8 cellular contexts compared by ENCODE assay signal in the genomic region with DNA sequence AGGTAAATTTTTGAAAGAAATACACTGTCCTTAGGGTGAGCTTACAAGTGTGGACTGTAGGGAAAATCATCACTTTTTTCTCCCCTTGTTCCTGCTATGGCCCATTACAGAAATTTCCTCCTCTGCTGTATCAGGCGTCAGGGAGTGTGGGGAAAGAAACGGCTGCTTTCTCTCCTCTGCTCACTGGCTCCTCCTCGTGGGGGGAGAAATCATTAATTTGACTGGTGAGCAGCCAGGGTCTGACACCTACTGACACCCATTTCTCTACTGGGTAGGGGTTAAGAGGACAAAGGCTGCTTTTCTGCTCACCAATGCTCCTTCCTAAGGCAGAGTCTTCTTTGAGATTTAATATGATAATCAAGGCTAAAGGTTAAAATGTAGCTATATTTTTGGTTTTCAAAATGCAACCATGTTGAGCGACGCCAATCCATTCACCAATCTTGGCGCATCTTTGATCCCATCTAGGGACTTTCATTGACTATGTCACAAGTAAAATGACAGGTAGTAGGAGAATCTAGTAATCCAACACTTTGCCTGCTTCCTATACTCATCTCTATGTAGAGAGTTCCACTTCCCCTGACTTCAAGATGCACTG. TPM values are rescaled to one million over a fixed set of nuclear protein-coding genes. Genes with fewer than 3 reads are reported as not detected.
DNase-seq lines count a peak whose midpoint lies in the region; ATAC-seq, FAIRE-seq and TF ChIP-seq lines count a peak whose summit lies in the region.

No MANE protein-coding gene starts in this region.

- no peaks in the 10 kb centered on the region for H3K9me3 ChIP-seq in HepG2 (ENCODE audit: low read length)

- H4K20me1 ChIP-seq in HepG2 (ENCODE audit: insufficient read depth, low read length): peaks cover 2% of the 10 kb centered on the region; the same call in 1 of the 2 replicates

- no peaks in the 10 kb centered on the region for H3K27me3 Mint-ChIP-seq in WTC11 (ENCODE audit: low read depth)

- TF ChIP-seq RAD21 in HepG2 (CRISPR knock-in tag; IDR thresholded peaks at IDR 0.05): no peak

- WGBS in HepG2 (ENCODE audit: low lambda C conversion rate): 48% methylated on average over 6 of the region's 6 CpGs

- POLR2A ChIA-PET in WTC11 (lab: Charles Lee): no interaction called here
- POLR2A ChIA-PET in HepG2 (lab: Yijun Ruan, JAX): no interaction called here

- peak; percentile 56 for FAIRE-seq in HepG2 (lab: Jason Lieb, UNC)

- peak; percentile 21 for DNase-seq in NK-92 treated with Interleukin-12 subunit alpha and Interleukin-12 subunit beta, amount 100 ng/mL, for 24 hours (lab: John Stamatoyannopoulos, UW)
- no peak for DNase-seq in NK-92 (lab: John Stamatoyannopoulos, UW; ENCODE audit: unreplicated experiment)
- DNase-seq in Jurkat, Clone E6-1 (ENCODE audit: low read depth, low spot score): peak; percentile 24
- peak; percentile 76 for DNase-seq in WTC11 (ENCODE audit: low spot score)
- DNase-seq in caudate nucleus (lab: John Stamatoyannopoulos, UW): peak in 31 of 61 donors; percentile 3 to 52 (median 24)
- peak; percentile 35 for DNase-seq in HepG2 (ENCODE audit: low spot score)
- peak; percentile 11 to 27 for DNase-seq in stimulated activated CD8-positive, alpha-beta memory T cell treated with anti-CD3 and anti-CD28 coated beads, Interleukin-2, amount 100 ng/mL, for 48 hours (ENCODE audit: low read depth in 2 of 2)
- DNase-seq in cortex of kidney (lab: John Stamatoyannopoulos, UW): no peak

- H3K27me3 ChIP-seq in HepG2 (ENCODE audit: control insufficient read depth in 1 of 2, insufficient read depth in 2 of 2, low read length in 2 of 2): no peaks in the 10 kb centered on the region

- H3K4me3 Mint-ChIP-seq in WTC11: no peak overlapping the region

- no peaks in the 10 kb centered on the region for H3K4me1 Mint-ChIP-seq in WTC11

- intact Hi-C loops in HepG2 (cut with micrococcal nuclease; ENCODE audit: unreplicated experiment): loop anchor here (1.0 to 10.0 kb wide), 3 partner anchors 34 to 496 kb away; no protein-coding TSS in a partner anchor

- H3K4me1 ChIP-seq in HepG2 (ENCODE audit: insufficient read depth, low read length): peaks cover 10% of the 10 kb centered on the region

- no peaks in the 10 kb centered on the region for H3K36me3 ChIP-seq in HepG2 (replicated peaks in 1 of 2; ENCODE audit: control insufficient read depth in 1 of 2, insufficient read depth in 2 of 2, low read length in 2 of 2)

- no peaks in the 10 kb centered on the region for H3K79me2 ChIP-seq in HepG2 (ENCODE audit: insufficient read depth, low read length)

- no peak overlapping the region for H3K4me3 ChIP-seq in Jurkat, Clone E6-1 (ENCODE audit: low read length)
- H3K4me3 ChIP-seq in HepG2 (replicated peaks in 1 of 3; ENCODE audit: insufficient read depth in 1 of 3, low read depth in 2 of 3, low read length in 3 of 3): no peak overlapping the region

- TF ChIP-seq POLR2A in HepG2 (IDR thresholded peaks at IDR 0.05; ENCODE audit: insufficient read depth in 1 of 2, low read depth in 2 of 2, low read length in 2 of 2): no peak

- H3K27ac ChIP-seq in caudate nucleus (ENCODE audit: low read depth, low read length) (no peak overlapping the region), HepG2 (ENCODE audit: extremely low read length, insufficient read depth, low read length) (no peak overlapping the region)

- BruUV-seq in HepG2 (replicated peaks; lab: Mats Ljungman, UMichigan): no TSS peak

- H3K9ac ChIP-seq in HepG2 (ENCODE audit: insufficient read depth, low read depth, low read length): no peak overlapping the region

- TF ChIP-seq CTCF in WTC11 (IDR thresholded peaks at IDR 0.05): peak; percentile 41; the same call in 1 of the 2 replicates
- peak; percentile 80 for TF ChIP-seq CTCF in HepG2 (CRISPR knock-in tag; IDR thresholded peaks at IDR 0.05)

- no peak for TF ChIP-seq EP300 in HepG2 (IDR thresholded peaks at IDR 0.05; ENCODE audit: low read depth in 2 of 2, low read length in 2 of 2)
- TF ChIP-seq EP300 in HepG2 (CRISPR knock-in tag; IDR thresholded peaks at IDR 0.05; ENCODE audit: borderline replicate concordance): no peak

- no peak overlapping the region for H2AFZ ChIP-seq in HepG2 (ENCODE audit: low read length)

- H3K36me3 Mint-ChIP-seq in WTC11: peaks cover 3% of the 10 kb centered on the region; the same call in 1 of the 2 replicates

- CTCF ChIA-PET in WTC11 (lab: Charles Lee): interaction anchor here (0.9 to 4.3 kb wide), 4 partner anchors 21 to 48 kb away, joined by 3 to 21 read pairs (median 4); no protein-coding TSS in a partner anchor
- CTCF ChIA-PET in HepG2 (lab: Yijun Ruan, JAX; ENCODE audit: low intra/inter-chr PET ratio, low total read pairs): interaction anchor here (2.0 kb wide), 2 partner anchors 34 to 114 kb away, joined by 10 to 12 read pairs; no protein-coding TSS in a partner anchor

- in situ Hi-C loops in HepG2 (cut with HindIII; ENCODE audit: extremely low pct_ligation_motif_present, low pct_unique_long_range_greater_than_20kb): no loop called here

- no peaks in the 10 kb centered on the region for H3K9me3 Mint-ChIP-seq in WTC11

- ATAC-seq in WTC11 (peak; percentile 98), HepG2 (peak; percentile 90)

- no peak overlapping the region for H3K4me2 ChIP-seq in HepG2 (ENCODE audit: low read depth, low read length)

- H3K27ac Mint-ChIP-seq in WTC11: no peak overlapping the region

TF ChIP-seq in WTC11, 78 proteins besides CTCF, POLR2A, EP300 and RAD21 (continues in another document):
- TF ChIP-seq, protein P1, sequence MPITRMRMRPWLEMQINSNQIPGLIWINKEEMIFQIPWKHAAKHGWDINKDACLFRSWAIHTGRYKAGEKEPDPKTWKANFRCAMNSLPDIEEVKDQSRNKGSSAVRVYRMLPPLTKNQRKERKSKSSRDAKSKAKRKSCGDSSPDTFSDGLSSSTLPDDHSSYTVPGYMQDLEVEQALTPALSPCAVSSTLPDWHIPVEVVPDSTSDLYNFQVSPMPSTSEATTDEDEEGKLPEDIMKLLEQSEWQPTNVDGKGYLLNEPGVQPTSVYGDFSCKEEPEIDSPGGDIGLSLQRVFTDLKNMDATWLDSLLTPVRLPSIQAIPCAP (CRISPR knock-in tag; IDR thresholded peaks at IDR 0.05): no peak
- no peak for TF ChIP-seq FOXK1 (CRISPR knock-in tag; IDR thresholded peaks at IDR 0.05)
- TF ChIP-seq ZNF121 (CRISPR knock-in tag; IDR thresholded peaks at IDR 0.05): no peak
- no peak for TF ChIP-seq ZNF219 (CRISPR knock-in tag; IDR thresholded peaks at IDR 0.05; ENCODE audit: borderline replicate concordance)

TF ChIP-seq in HepG2, 621 proteins besides CTCF, POLR2A, EP300 and RAD21 (continues in another document):
- TF ChIP-seq STAG1 (CRISPR knock-in tag; IDR thresholded peaks at IDR 0.05) (peak; percentile 72), TRIM24 (CRISPR knock-in tag; IDR thresholded peaks at IDR 0.05) (no peak)
- TF ChIP-seq, protein P2, sequence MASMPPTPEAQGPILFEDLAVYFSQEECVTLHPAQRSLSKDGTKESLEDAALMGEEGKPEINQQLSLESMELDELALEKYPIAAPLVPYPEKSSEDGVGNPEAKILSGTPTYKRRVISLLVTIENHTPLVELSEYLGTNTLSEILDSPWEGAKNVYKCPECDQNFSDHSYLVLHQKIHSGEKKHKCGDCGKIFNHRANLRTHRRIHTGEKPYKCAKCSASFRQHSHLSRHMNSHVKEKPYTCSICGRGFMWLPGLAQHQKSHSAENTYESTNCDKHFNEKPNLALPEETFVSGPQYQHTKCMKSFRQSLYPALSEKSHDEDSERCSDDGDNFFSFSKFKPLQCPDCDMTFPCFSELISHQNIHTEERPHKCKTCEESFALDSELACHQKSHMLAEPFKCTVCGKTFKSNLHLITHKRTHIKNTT (CRISPR knock-in tag; IDR thresholded peaks at IDR 0.05): no peak

RNA-seq across cellular contexts. Expression of a gene that starts 25.1 kb away (rescaled TPM):
- 14.5 TPM for polyA plus RNA-seq in Jurkat, Clone E6-1 (2012; ENCODE audit: insufficient read depth, insufficient read length)
- total RNA-seq in WTC11 (2021) (4.6 to 5.6 TPM (median 4.9 TPM) in 3 replicates), HepG2 (2016; rRNA removed; fragmentation: Illumina TruSeq; extraction: Trizol) (0.22 and 0.48 TPM in 2 replicates)
- 0.09 TPM in 1 of 2 replicates, not detected in the other for total RNA-seq in HepG2 (2016; cell fraction: cytosol; rRNA removed; fragmentation: Illumina TruSeq; extraction: Trizol; ENCODE audit: low read depth)
- total RNA-seq in HepG2 (2016; cell fraction: insoluble cytoplasmic fraction; rRNA removed; fragmentation: Illumina TruSeq; extraction: Trizol): 0.26 and 0.46 TPM in 2 replicates
- 0.09 and 0.14 TPM in 2 replicates for total RNA-seq in HepG2 (2016; cell fraction: membrane; rRNA removed; fragmentation: Illumina TruSeq; extraction: Trizol)
- 0.25 and 0.28 TPM in 2 replicates for total RNA-seq in HepG2 (2016; cell fraction: nucleus; rRNA removed; fragmentation: Illumina TruSeq; extraction: Trizol)
- polyA plus RNA-seq in HepG2 (2011; rRNA removed): 0.08 and 0.13 TPM in 2 replicates
- polyA plus RNA-seq in HepG2 (2011; cell fraction: cytosol; rRNA removed): 0.07 and 0.14 TPM in 2 replicates
- 0.21 TPM in 2 replicates for polyA plus RNA-seq in HepG2 (2011; cell fraction: nucleus; rRNA removed)
- 0.21 and 0.28 TPM in 2 replicates for polyA plus RNA-seq in HepG2 (2012)
- polyA plus RNA-seq in HepG2 (2016; cell fraction: cytosol; fragmentation: Illumina TruSeq; extraction: Trizol; ENCODE audit: low read depth): 0.05 TPM in 1 of 2 replicates, not detected in the other
- 0.26 and 0.27 TPM in 2 replicates for polyA plus RNA-seq in HepG2 (2016; cell fraction: insoluble cytoplasmic fraction; fragmentation: Illumina TruSeq; extraction: Trizol; ENCODE audit: low read depth)
- 0.06 and 0.10 TPM in 2 replicates for polyA plus RNA-seq in HepG2 (2016; cell fraction: membrane; fragmentation: Illumina TruSeq; extraction: Trizol; ENCODE audit: low read depth)
- polyA plus RNA-seq in HepG2 (2016; cell fraction: nucleus; fragmentation: Illumina TruSeq; extraction: Trizol; ENCODE audit: insufficient read depth, low read depth): 0.15 and 0.24 TPM in 2 replicates
- polyA minus RNA-seq in HepG2 (2011; rRNA and poly(A)+ RNA removed; ENCODE audit: low replicate concordance): 0.24 and 48.0 TPM in 2 replicates
- polyA minus RNA-seq in HepG2 (2011; cell fraction: cytosol; rRNA and poly(A)+ RNA removed): 0.30 and 0.44 TPM in 2 replicates
- 0.25 and 0.26 TPM in 2 replicates for polyA minus RNA-seq in HepG2 (2011; cell fraction: nucleus; rRNA and poly(A)+ RNA removed)

Comparison
In these comparisons a context has a peak if more than half of its experiments do, and no peak if none do; other contexts are left out.
1. DNase-seq: peak in NK-92 treated with Interleukin-12 subunit alpha and Interleukin-12 subunit beta, amount 100 ng/mL, for 24 hours (single experiment), Jurkat, Clone E6-1 (single experiment), WTC11 (single experiment), caudate nucleus (31 of 61), HepG2 (single experiment) and stimulated activated CD8-positive, alpha-beta memory T cell treated with anti-CD3 and anti-CD28 coated beads, Interleukin-2, amount 100 ng/mL, for 48 hours (2 of 2); none in NK-92 (single experiment) and cortex of kidney (single experiment).